In genomic region chr1:198583209-198583802, GRCh38 we compare ENCODE assay signal across 14 cellular contexts. TPM values are rescaled to one million over a fixed set of nuclear protein-coding genes. Genes with fewer than 3 reads are reported as not detected.
DNase-seq lines count a peak whose midpoint lies in the region; ATAC-seq, FAIRE-seq and TF ChIP-seq lines count a peak whose summit lies in the region.
"Not testable (repeated sequence)": the region's sequence is repeated elsewhere in the genome, so short reads cannot be mapped to it uniquely, and the experiment has no call there.
"Had no signal": no experiment of that assay in that cellular context is flagged by ENCODE, and none has a peak within 500 bp of the region (broad histone marks: within the 10 kb centered on the region; RNA-seq: fewer than 3 reads in every experiment).

No MANE protein-coding gene starts in this region.

- not testable (repeated sequence) for H3K4me3 ChIP-seq in IMR-90 (ENCODE audit: insufficient read depth, low read depth, low read length); Loucy (ENCODE audit: low read length, poor library complexity, severe bottlenecking); K562; H1 (ENCODE audit: extremely low read depth in 1 of 4, insufficient read depth in 2 of 4, low read depth in 3 of 4, low read length in 4 of 4); HepG2 (replicated peaks in 1 of 3; ENCODE audit: insufficient read depth in 1 of 3, low read depth in 2 of 3, low read length in 3 of 3); osteoblast (ENCODE audit: insufficient read depth, low read length)

- not testable (repeated sequence) for H4K20me1 ChIP-seq in IMR-90 (ENCODE audit: insufficient read depth, low read length); Loucy (ENCODE audit: insufficient read depth, low read length, poor library complexity, severe bottlenecking); K562 (replicated peaks; ENCODE audit: control insufficient read depth, insufficient read depth, low read length); H1 (replicated peaks in 1 of 2; ENCODE audit: control insufficient read depth in 1 of 2, insufficient read depth in 2 of 2, low read length in 2 of 2); HepG2 (ENCODE audit: insufficient read depth, low read length); osteoblast (ENCODE audit: insufficient read depth, low read length)

- not testable (repeated sequence) for H3K9me2 ChIP-seq in Loucy (replicated peaks; ENCODE audit: low read depth, low read length)

- H3K9ac ChIP-seq in IMR-90 (ENCODE audit: low read depth, low read length); Loucy (ENCODE audit: low read depth, low read length, poor library complexity, severe bottlenecking); K562 (ENCODE audit: insufficient read depth in 1 of 2, low read depth in 2 of 2, low read length in 2 of 2); H1 (replicated peaks in 1 of 4; ENCODE audit: extremely low read depth in 1 of 4, low read depth in 3 of 4, low read length in 3 of 4); HepG2 (ENCODE audit: insufficient read depth, low read depth, low read length): not testable (repeated sequence)

- H2BK15ac ChIP-seq in IMR-90 (ENCODE audit: low read depth, low read length); H1 (ENCODE audit: low read length): not testable (repeated sequence)

- not testable (repeated sequence) for H3K4me2 ChIP-seq in IMR-90 (ENCODE audit: low read depth, low read length); Loucy (ENCODE audit: low read depth, low read length, poor library complexity, severe bottlenecking); K562 (ENCODE audit: insufficient read depth, low read length); H1 (ENCODE audit: insufficient read depth in 1 of 2, low read depth in 2 of 2, low read length in 2 of 2); HepG2 (ENCODE audit: low read depth, low read length); osteoblast (ENCODE audit: insufficient read depth, low read length)

- not testable (repeated sequence) for TF ChIP-seq CTCF in IMR-90 (conservative IDR thresholded peaks at IDR 0.05; ENCODE audit: low read depth, low read length); Loucy (conservative IDR thresholded peaks at IDR 0.05; ENCODE audit: low read length); K562 (IDR thresholded peaks at IDR 0.05 in 2 of 3, conservative IDR thresholded peaks at IDR 0.05 in 1 of 3; ENCODE audit: insufficient read depth in 2 of 3, low read depth in 1 of 3, low read length in 3 of 3); H1 (IDR thresholded peaks at IDR 0.05; ENCODE audit: control extremely low read depth in 1 of 3, insufficient read depth in 1 of 3, low read depth in 1 of 3, low read length in 3 of 3); HepG2 (CRISPR knock-in tag; IDR thresholded peaks at IDR 0.05); osteoblast (IDR thresholded peaks at IDR 0.05; ENCODE audit: extremely low read depth, low read depth, low read length)

- dilution Hi-C loops in IMR-90 (cut with HindIII; ENCODE audit: low sequenced_read_pairs, unreplicated experiment), result not testable (repeated sequence)

- not testable (repeated sequence) for H3K56ac ChIP-seq in IMR-90 (ENCODE audit: extremely low read depth, insufficient read depth, low read length); H1 (replicated peaks; ENCODE audit: insufficient read length, low read depth, low read length)

- H3K36me3 ChIP-seq in IMR-90 (ENCODE audit: control insufficient read depth, insufficient read depth, low read length); Loucy (ENCODE audit: insufficient read depth, low read length); K562 (ENCODE audit: control insufficient read depth, insufficient read depth, low read length); H1 (ENCODE audit: control insufficient read depth in 2 of 4, insufficient read depth in 4 of 4, low read length in 3 of 4); HepG2 (replicated peaks in 1 of 2; ENCODE audit: control insufficient read depth in 1 of 2, insufficient read depth in 2 of 2, low read length in 2 of 2); osteoblast (ENCODE audit: insufficient read depth, low read length): not testable (repeated sequence)

- not testable (repeated sequence) for H4K5ac ChIP-seq in IMR-90 (ENCODE audit: low read depth, low read length); H1 (ENCODE audit: insufficient read length, low read depth, low read length)

- H2BK20ac ChIP-seq in IMR-90 (ENCODE audit: low read depth, low read length); H1 (ENCODE audit: low read length): not testable (repeated sequence)

- not testable (repeated sequence) for H4K91ac ChIP-seq in IMR-90 (ENCODE audit: insufficient read depth, low read depth, low read length); H1 (replicated peaks; ENCODE audit: insufficient read length, low read length)

- not testable (repeated sequence) for H3K9me1 ChIP-seq in IMR-90 (ENCODE audit: insufficient read depth, low read length); K562 (ENCODE audit: control insufficient read depth, insufficient read depth, low read length)

- H3K23me2 ChIP-seq in H1 (ENCODE audit: low read depth, low read length), result not testable (repeated sequence)

- not testable (repeated sequence) for H4K8ac ChIP-seq in IMR-90 (ENCODE audit: low read depth in 2 of 2, low read length in 2 of 2); H1 (ENCODE audit: extremely low read depth, insufficient read depth, low read length)

- H2BK120ac ChIP-seq in IMR-90 (ENCODE audit: low read depth, low read length); H1 (replicated peaks; ENCODE audit: low read depth, low read length): not testable (repeated sequence)

- TF ChIP-seq POLR2A in IMR-90 (IDR thresholded peaks at IDR 0.05; ENCODE audit: low read depth, low read length); K562 (conservative IDR thresholded peaks at IDR 0.05); H1 (IDR thresholded peaks at IDR 0.05; ENCODE audit: control extremely low read depth in 1 of 2, low read depth in 2 of 2, low read length in 2 of 2); HepG2 (IDR thresholded peaks at IDR 0.05; ENCODE audit: insufficient read depth in 1 of 2, low read depth in 2 of 2, low read length in 2 of 2): not testable (repeated sequence)

- BruUV-seq in IMR-90 (replicated peaks; lab: Mats Ljungman, UMichigan); K562 (replicated peaks; lab: Mats Ljungman, UMichigan); HepG2 (replicated peaks; lab: Mats Ljungman, UMichigan): not testable (repeated sequence)

- not testable (repeated sequence) for H3K79me1 ChIP-seq in IMR-90 (ENCODE audit: low read depth in 1 of 2, low read length in 2 of 2); H1 (ENCODE audit: low read depth, low read length)

- TF ChIP-seq RAD21 in IMR-90 (IDR thresholded peaks at IDR 0.05; ENCODE audit: low read length); K562 (CRISPR knock-in tag; conservative IDR thresholded peaks at IDR 0.05 in 1 of 2, IDR thresholded peaks at IDR 0.05 in 1 of 2); H1 (IDR thresholded peaks at IDR 0.05 in 1 of 2, conservative IDR thresholded peaks at IDR 0.05 in 1 of 2; ENCODE audit: low read depth in 2 of 2, low read length in 2 of 2); HepG2 (CRISPR knock-in tag; IDR thresholded peaks at IDR 0.05): not testable (repeated sequence)

- not testable (repeated sequence) for H3K14ac ChIP-seq in IMR-90 (replicated peaks; ENCODE audit: low read depth, low read length); H1 (ENCODE audit: insufficient read length)

- TF ChIP-seq EP300 in K562 (IDR thresholded peaks at IDR 0.05; ENCODE audit: low read length); H1 (IDR thresholded peaks at IDR 0.05; ENCODE audit: borderline replicate concordance in 1 of 2, low read depth in 2 of 2, low read length in 2 of 2); HepG2 (IDR thresholded peaks at IDR 0.05; ENCODE audit: low read depth in 2 of 2, low read length in 2 of 2); HepG2 (CRISPR knock-in tag; IDR thresholded peaks at IDR 0.05; ENCODE audit: borderline replicate concordance): not testable (repeated sequence)

- intact Hi-C loops in IMR-90 (cut with micrococcal nuclease), result loop anchor here (5.0 kb wide), 1 partner anchor 79 kb away; no protein-coding TSS in a partner anchor
- intact Hi-C loops in K562 (cut with micrococcal nuclease); HepG2 (cut with micrococcal nuclease; ENCODE audit: unreplicated experiment): not testable (repeated sequence)

- not testable (repeated sequence) for H3K27ac ChIP-seq in IMR-90 (ENCODE audit: insufficient read depth, low read length); K562 (ENCODE audit: extremely low read depth, low read depth, low read length); H1 (ENCODE audit: low read depth, low read length); HepG2 (ENCODE audit: extremely low read length, insufficient read depth, low read length); osteoblast (ENCODE audit: low read depth, low read length)

- H3K27me3 ChIP-seq in IMR-90 (ENCODE audit: control insufficient read depth, insufficient read depth, low read length); Loucy (ENCODE audit: insufficient read depth, low read length, poor library complexity, severe bottlenecking); K562 (ENCODE audit: control insufficient read depth in 2 of 2, insufficient read depth in 2 of 2, low read length in 2 of 2); H1 (replicated peaks in 1 of 4; ENCODE audit: control insufficient read depth in 3 of 4, extremely low read depth in 1 of 4, insufficient read depth in 3 of 4, low read length in 3 of 4); HepG2 (ENCODE audit: control insufficient read depth in 1 of 2, insufficient read depth in 2 of 2, low read length in 2 of 2); osteoblast (ENCODE audit: insufficient read depth, low read length): not testable (repeated sequence)

- not testable (repeated sequence) for FAIRE-seq in K562 (lab: Jason Lieb, UNC); H1 (lab: Jason Lieb, UNC); HepG2 (lab: Jason Lieb, UNC)

- DNase-seq in IMR-90; K562 (ENCODE audit: extremely low read depth in 1 of 4, low spot score in 3 of 4); H1 (ENCODE audit: low read depth in 1 of 2, low spot score in 2 of 2); HepG2 (ENCODE audit: low spot score): not testable (repeated sequence)
- DNase-seq in NCI-H524 treated with DMSO at 0.1 percent for 48 hours (lab: John Stamatoyannopoulos, UW), result peak; percentile 2
- DNase-seq in NCI-H82 treated with DMSO at 0.1 percent for 48 hours (lab: John Stamatoyannopoulos, UW; ENCODE audit: unreplicated experiment), result peak; percentile 33
- peak; percentile 10 for DNase-seq in osteoblast (ENCODE audit: insufficient read length, low spot score, missing footprints)

- not testable (repeated sequence) for H2BK12ac ChIP-seq in H1 (ENCODE audit: low read depth, low read length)

- POLR2A ChIA-PET in IMR-90 (lab: Charles Lee; ENCODE audit: unreplicated experiment); K562 (lab: Yijun Ruan, JAX); H1 (lab: Charles Lee; ENCODE audit: partially characterized antibody); HepG2 (lab: Yijun Ruan, JAX): not testable (repeated sequence)

- ATAC-seq in IMR-90 (ENCODE audit: low read depth); K562; HepG2: not testable (repeated sequence)

- no CpG with 5 or more reads among the region's 5 CpGs for WGBS in IMR-90 (ENCODE audit: extremely low coverage in 2 of 2, insufficient read length in 1 of 2), 2 experiments
- 51% methylated on average over 4 of the region's 5 CpGs for WGBS in K562 (ENCODE audit: insufficient coverage, low coverage, missing lambda C conversion rate)
- WGBS in H1 (ENCODE audit: extremely low coverage in 1 of 2, insufficient coverage in 1 of 2, insufficient read length in 1 of 2, insufficient replicate concordance in 2 of 2, low coverage in 1 of 2, low lambda C conversion rate in 2 of 2, missing lambda C conversion rate in 1 of 2), 2 experiments, result 93% methylated on average over 5 of the region's 5 CpGs; no CpG with 5 or more reads in 1 of the 2 experiments
- WGBS in HepG2 (ENCODE audit: low lambda C conversion rate), result 48% methylated on average over 5 of the region's 5 CpGs

- H3K79me2 ChIP-seq in Loucy (ENCODE audit: insufficient read depth, low read length); K562 (ENCODE audit: control insufficient read depth, insufficient read depth, low read length); H1 (ENCODE audit: control insufficient read depth in 1 of 2, insufficient read depth in 2 of 2, low read length in 2 of 2); HepG2 (ENCODE audit: insufficient read depth, low read length); osteoblast (ENCODE audit: insufficient read depth, low read length): not testable (repeated sequence)

- not testable (repeated sequence) for H3K18ac ChIP-seq in IMR-90 (ENCODE audit: low read depth, low read length); H1 (ENCODE audit: extremely low read depth, low read length)

- not testable (repeated sequence) for H2AK5ac ChIP-seq in IMR-90 (ENCODE audit: low read depth, low read length); H1 (ENCODE audit: low read depth, low read length)

- H3K4ac ChIP-seq in IMR-90 (ENCODE audit: low read depth, low read length); H1 (replicated peaks; ENCODE audit: insufficient read length, low read depth, low read length): not testable (repeated sequence)

- H3K9me3 ChIP-seq in IMR-90 (ENCODE audit: control insufficient read depth, insufficient read depth, low read length); Loucy (ENCODE audit: insufficient read depth, low read depth, low read length); K562 (replicated peaks; ENCODE audit: control insufficient read depth, insufficient read depth, low read depth, low read length); H1 (ENCODE audit: insufficient read depth in 2 of 2, low read depth in 1 of 2, low read length in 1 of 2); HepG2 (ENCODE audit: low read length); osteoblast (ENCODE audit: low read depth, low read length): not testable (repeated sequence)

- not testable (repeated sequence) for H2BK5ac ChIP-seq in IMR-90 (ENCODE audit: low read depth, low read length, poor library complexity, severe bottlenecking); H1 (ENCODE audit: low read depth, low read length)

- CTCF ChIA-PET in IMR-90 (lab: Yijun Ruan, JAX); K562 (lab: Yijun Ruan, JAX; ENCODE audit: low intra/inter-chr PET ratio); HepG2 (lab: Yijun Ruan, JAX; ENCODE audit: low intra/inter-chr PET ratio, low total read pairs): not testable (repeated sequence)
- CTCF ChIA-PET in H1 (lab: Charles Lee; ENCODE audit: partially characterized antibody), result interaction anchor here (1.0 to 1.7 kb wide), 2 partner anchors 200 to 1184 kb away, joined by 3 to 4 read pairs; no protein-coding TSS in a partner anchor

- H2AK9ac ChIP-seq in IMR-90 (replicated peaks; ENCODE audit: low read depth, low read length, poor library complexity), result not testable (repeated sequence)

- not testable (repeated sequence) for H2AFZ ChIP-seq in IMR-90 (replicated peaks; ENCODE audit: low read length, poor library complexity); K562 (ENCODE audit: low read depth, low read length); H1 (ENCODE audit: low read length); HepG2 (ENCODE audit: low read length); osteoblast (ENCODE audit: low read length)
- peak overlapping the region; percentile 43; the same call in 1 of the 2 replicates for H2AFZ ChIP-seq in Loucy (ENCODE audit: low read length)

- not testable (repeated sequence) for H3K23ac ChIP-seq in IMR-90 (ENCODE audit: low read depth, low read length); H1 (ENCODE audit: insufficient read length)

- in situ Hi-C loops in IMR-90 (cut with MboI; ENCODE audit: low sequenced_read_pairs); K562 (cut with MboI); HepG2 (cut with HindIII; ENCODE audit: extremely low pct_ligation_motif_present, low pct_unique_long_range_greater_than_20kb): not testable (repeated sequence)

- not testable (repeated sequence) for H3F3A ChIP-seq in Loucy (ENCODE audit: low read depth)

- H3K4me1 ChIP-seq in IMR-90 (ENCODE audit: control insufficient read depth, insufficient read depth, low read length); Loucy (ENCODE audit: insufficient read depth, low read length, poor library complexity, severe bottlenecking); K562 (replicated peaks in 1 of 2; ENCODE audit: control insufficient read depth in 2 of 2, insufficient read depth in 2 of 2, low read length in 2 of 2); H1 (replicated peaks in 1 of 4; ENCODE audit: control insufficient read depth in 3 of 4, insufficient read depth in 4 of 4, low read length in 3 of 4); HepG2 (ENCODE audit: insufficient read depth, low read length); osteoblast (ENCODE audit: insufficient read depth, low read length): not testable (repeated sequence)

RNA-seq across cellular contexts. Expression of gene ATP6V1G3, which starts 42.8 kb away (rescaled TPM):
- not detected in 2 replicates for total RNA-seq in IMR-90 (2012; rRNA removed)
- polyA plus RNA-seq in IMR-90 (2012; rRNA removed), result not detected in 2 replicates
- polyA plus RNA-seq in IMR-90 (2012; cell fraction: cytosol; rRNA removed), result not detected in 2 replicates
- not detected in 2 replicates for polyA plus RNA-seq in IMR-90 (2012; cell fraction: nucleus; rRNA removed; ENCODE audit: low replicate concordance)
- total RNA-seq in K562 (2011; cell fraction: chromatin; rRNA removed; ENCODE audit: low replicate concordance), result not detected in 2 replicates
- total RNA-seq in K562 (2011; cell fraction: nucleolus; rRNA removed), result not detected in 2 replicates
- not detected in 2 replicates for total RNA-seq in K562 (2011; cell fraction: nucleoplasm; rRNA removed)
- not detected in 2 replicates for total RNA-seq in K562 (2014; rRNA removed)
- not detected in 2 replicates for total RNA-seq in K562 (2014; rRNA removed; fragmentation: Illumina TruSeq; extraction: Trizol)
- not detected in 2 replicates for total RNA-seq in K562 (2015; rRNA removed; fragmentation: Illumina TruSeq; extraction: Trizol)
- total RNA-seq in K562 (2021), result not detected in 2 replicates
- polyA plus RNA-seq in K562 (2011; rRNA removed), result not detected in 2 replicates
- polyA plus RNA-seq in K562 (2011; cell fraction: cytosol; rRNA removed), result not detected in 2 replicates
- not detected in 2 replicates for polyA plus RNA-seq in K562 (2011; cell fraction: nucleus; rRNA removed)
- polyA plus RNA-seq in K562 (2012), result not detected in 2 replicates
- polyA plus RNA-seq in K562 (2014; fragmentation: Illumina TruSeq; extraction: Trizol), result not detected in 2 replicates
- polyA plus RNA-seq in K562 (2014; fragmentation: Nextera tagmentation; extraction: Ambion mirVana), result under 1 TPM in 1 of 2 experiments, not detected in 1; 0.32 TPM
- not detected in 2 replicates for polyA plus RNA-seq in K562 (2014; rRNA removed)
- not detected in 2 replicates for polyA minus RNA-seq in K562 (2011; rRNA and poly(A)+ RNA removed)
- not detected in 2 replicates for polyA minus RNA-seq in K562 (2011; cell fraction: cytosol; rRNA and poly(A)+ RNA removed)
- not detected in 2 replicates for polyA minus RNA-seq in K562 (2011; cell fraction: nucleus; rRNA and poly(A)+ RNA removed)
- total RNA-seq in H1 (2021; fragmentation: NEBNext Ultra II Directional; extraction: Animal tissue kit (Norgen Biotek cat#: 25700)), result not detected in 2 replicates
- polyA plus RNA-seq in H1 (2011; rRNA removed), result not detected in 2 replicates
- polyA plus RNA-seq in H1 (2011; cell fraction: cytosol; rRNA removed), result not detected
- polyA plus RNA-seq in H1 (2011; cell fraction: nucleus; rRNA removed), result not detected
- not detected in 4 replicates for polyA plus RNA-seq in H1 (2012, experiment 1 of 2)
- not detected for polyA plus RNA-seq in H1 (2012, experiment 2 of 2)
- not detected for polyA plus RNA-seq in H1 (2013, experiment 1 of 2)
- polyA plus RNA-seq in H1 (2013, experiment 2 of 2), result not detected
- polyA minus RNA-seq in H1 (2011; rRNA and poly(A)+ RNA removed), result not detected in 2 replicates
- not detected for polyA minus RNA-seq in H1 (2011; cell fraction: cytosol; rRNA and poly(A)+ RNA removed)
- not detected for polyA minus RNA-seq in H1 (2011; cell fraction: nucleus; rRNA and poly(A)+ RNA removed)
- total RNA-seq in HepG2 (2016; rRNA removed; fragmentation: Illumina TruSeq; extraction: Trizol), result not detected in 2 replicates
- total RNA-seq in HepG2 (2016; cell fraction: cytosol; rRNA removed; fragmentation: Illumina TruSeq; extraction: Trizol; ENCODE audit: low read depth), result not detected in 2 replicates
- total RNA-seq in HepG2 (2016; cell fraction: insoluble cytoplasmic fraction; rRNA removed; fragmentation: Illumina TruSeq; extraction: Trizol), result not detected in 2 replicates
- not detected in 2 replicates for total RNA-seq in HepG2 (2016; cell fraction: membrane; rRNA removed; fragmentation: Illumina TruSeq; extraction: Trizol)
- total RNA-seq in HepG2 (2016; cell fraction: nucleus; rRNA removed; fragmentation: Illumina TruSeq; extraction: Trizol), result not detected in 2 replicates
- not detected in 2 replicates for polyA plus RNA-seq in HepG2 (2011; rRNA removed)
- not detected in 2 replicates for polyA plus RNA-seq in HepG2 (2011; cell fraction: cytosol; rRNA removed)
- not detected in 2 replicates for polyA plus RNA-seq in HepG2 (2011; cell fraction: nucleus; rRNA removed)
- not detected in 2 replicates for polyA plus RNA-seq in HepG2 (2012)
- not detected in 2 replicates for polyA plus RNA-seq in HepG2 (2016; cell fraction: cytosol; fragmentation: Illumina TruSeq; extraction: Trizol; ENCODE audit: low read depth)
- not detected in 2 replicates for polyA plus RNA-seq in HepG2 (2016; cell fraction: insoluble cytoplasmic fraction; fragmentation: Illumina TruSeq; extraction: Trizol; ENCODE audit: low read depth)
- polyA plus RNA-seq in HepG2 (2016; cell fraction: membrane; fragmentation: Illumina TruSeq; extraction: Trizol; ENCODE audit: low read depth), result not detected in 2 replicates
- not detected in 2 replicates for polyA plus RNA-seq in HepG2 (2016; cell fraction: nucleus; fragmentation: Illumina TruSeq; extraction: Trizol; ENCODE audit: insufficient read depth, low read depth)
- not detected in 2 replicates for polyA minus RNA-seq in HepG2 (2011; rRNA and poly(A)+ RNA removed; ENCODE audit: low replicate concordance)
- not detected in 2 replicates for polyA minus RNA-seq in HepG2 (2011; cell fraction: cytosol; rRNA and poly(A)+ RNA removed)
- not detected in 2 replicates for polyA minus RNA-seq in HepG2 (2011; cell fraction: nucleus; rRNA and poly(A)+ RNA removed)
- 0.36 TPM in 1 of 2 replicates, not detected in the other for total RNA-seq in osteoblast
- total RNA-seq: CD4-positive, alpha-beta memory T cell; CD4-positive, CD25-positive, alpha-beta regulatory T cell; CD8-positive, alpha-beta memory T cell had no signal
- polyA plus RNA-seq: AG04450; CD14-positive monocyte; CD4-positive, alpha-beta memory T cell; CD8-positive, alpha-beta memory T cell had no signal

RNA-seq across cellular contexts. Expression of gene PTPRC, which starts 55.5 kb away (rescaled TPM):
- total RNA-seq in IMR-90 (2012; rRNA removed) (not detected in 2 replicates), K562 (2014; rRNA removed) (44.4 and 55.8 TPM in 2 replicates), K562 (2014; rRNA removed; fragmentation: Illumina TruSeq; extraction: Trizol) (107 and 112 TPM in 2 replicates), K562 (2015; rRNA removed; fragmentation: Illumina TruSeq; extraction: Trizol) (95.3 and 105 TPM in 2 replicates), K562 (2021) (62.9 and 67.6 TPM in 2 replicates), HepG2 (2016; rRNA removed; fragmentation: Illumina TruSeq; extraction: Trizol) (not detected in 2 replicates), osteoblast (under 0.01 and 1.1 TPM in 2 replicates)
- polyA plus RNA-seq in IMR-90 (2012; rRNA removed) (not detected in 2 replicates), K562 (2011; rRNA removed) (7.1 and 21.8 TPM in 2 replicates), K562 (2014; fragmentation: Illumina TruSeq; extraction: Trizol) (73.5 and 86.1 TPM in 2 replicates), K562 (2014; fragmentation: Nextera tagmentation; extraction: Ambion mirVana) (10 to 100 TPM; 38.8 to 65.1 TPM), K562 (2014; rRNA removed) (49.1 and 51.1 TPM in 2 replicates), H1 (2011; rRNA removed) (0.05 TPM in 1 of 2 replicates, not detected in the other), HepG2 (2011; rRNA removed) (not detected in 2 replicates)
- not detected in 2 replicates for polyA plus RNA-seq in IMR-90 (2012; cell fraction: cytosol; rRNA removed)
- polyA plus RNA-seq in IMR-90 (2012; cell fraction: nucleus; rRNA removed; ENCODE audit: low replicate concordance), result 0.06 TPM in 1 of 2 replicates, not detected in the other
- total RNA-seq in K562 (2011; cell fraction: chromatin; rRNA removed; ENCODE audit: low replicate concordance), result 30.9 and 123 TPM in 2 replicates
- total RNA-seq in K562 (2011; cell fraction: nucleolus; rRNA removed), result 20.2 and 42.1 TPM in 2 replicates
- total RNA-seq in K562 (2011; cell fraction: nucleoplasm; rRNA removed), result 71.2 and 74.3 TPM in 2 replicates
- polyA plus RNA-seq in K562 (2011; cell fraction: cytosol; rRNA removed), result 3.1 and 12.6 TPM in 2 replicates
- 4.3 and 14.6 TPM in 2 replicates for polyA plus RNA-seq in K562 (2011; cell fraction: nucleus; rRNA removed)
- polyA plus RNA-seq in K562 (2012), result 41.4 and 61.2 TPM in 2 replicates
- polyA minus RNA-seq in K562 (2011; rRNA and poly(A)+ RNA removed), result 12.3 and 47.6 TPM in 2 replicates
- polyA minus RNA-seq in K562 (2011; cell fraction: cytosol; rRNA and poly(A)+ RNA removed), result 5.2 and 12.3 TPM in 2 replicates
- polyA minus RNA-seq in K562 (2011; cell fraction: nucleus; rRNA and poly(A)+ RNA removed), result 7.1 and 45.3 TPM in 2 replicates
- total RNA-seq in H1 (2021; fragmentation: NEBNext Ultra II Directional; extraction: Animal tissue kit (Norgen Biotek cat#: 25700)), result not detected in 2 replicates
- 0.09 TPM for polyA plus RNA-seq in H1 (2011; cell fraction: cytosol; rRNA removed)
- not detected for polyA plus RNA-seq in H1 (2011; cell fraction: nucleus; rRNA removed)
- 0.10 TPM in 1 of 4 replicates, not detected in the others for polyA plus RNA-seq in H1 (2012, experiment 1 of 2)
- polyA plus RNA-seq in H1 (2012, experiment 2 of 2), result not detected
- 0.08 TPM for polyA plus RNA-seq in H1 (2013, experiment 1 of 2)
- 0.09 TPM for polyA plus RNA-seq in H1 (2013, experiment 2 of 2)
- polyA minus RNA-seq in H1 (2011; rRNA and poly(A)+ RNA removed), result not detected in 2 replicates
- polyA minus RNA-seq in H1 (2011; cell fraction: cytosol; rRNA and poly(A)+ RNA removed), result not detected
- polyA minus RNA-seq in H1 (2011; cell fraction: nucleus; rRNA and poly(A)+ RNA removed), result not detected
- total RNA-seq in HepG2 (2016; cell fraction: cytosol; rRNA removed; fragmentation: Illumina TruSeq; extraction: Trizol; ENCODE audit: low read depth), result not detected in 2 replicates
- not detected in 2 replicates for total RNA-seq in HepG2 (2016; cell fraction: insoluble cytoplasmic fraction; rRNA removed; fragmentation: Illumina TruSeq; extraction: Trizol)
- not detected in 2 replicates for total RNA-seq in HepG2 (2016; cell fraction: membrane; rRNA removed; fragmentation: Illumina TruSeq; extraction: Trizol)
- not detected in 2 replicates for total RNA-seq in HepG2 (2016; cell fraction: nucleus; rRNA removed; fragmentation: Illumina TruSeq; extraction: Trizol)
- polyA plus RNA-seq in HepG2 (2011; cell fraction: cytosol; rRNA removed), result 0.01 TPM in 1 of 2 replicates, not detected in the other
- polyA plus RNA-seq in HepG2 (2011; cell fraction: nucleus; rRNA removed), result 0.07 TPM in 1 of 2 replicates, not detected in the other
- not detected in 2 replicates for polyA plus RNA-seq in HepG2 (2012)
- polyA plus RNA-seq in HepG2 (2016; cell fraction: cytosol; fragmentation: Illumina TruSeq; extraction: Trizol; ENCODE audit: low read depth), result not detected in 2 replicates
- not detected in 2 replicates for polyA plus RNA-seq in HepG2 (2016; cell fraction: insoluble cytoplasmic fraction; fragmentation: Illumina TruSeq; extraction: Trizol; ENCODE audit: low read depth)
- not detected in 2 replicates for polyA plus RNA-seq in HepG2 (2016; cell fraction: membrane; fragmentation: Illumina TruSeq; extraction: Trizol; ENCODE audit: low read depth)
- polyA plus RNA-seq in HepG2 (2016; cell fraction: nucleus; fragmentation: Illumina TruSeq; extraction: Trizol; ENCODE audit: insufficient read depth, low read depth), result not detected in 2 replicates
- polyA minus RNA-seq in HepG2 (2011; rRNA and poly(A)+ RNA removed; ENCODE audit: low replicate concordance), result 0.21 TPM in 1 of 2 replicates, not detected in the other
- polyA minus RNA-seq in HepG2 (2011; cell fraction: cytosol; rRNA and poly(A)+ RNA removed), result not detected in 2 replicates
- polyA minus RNA-seq in HepG2 (2011; cell fraction: nucleus; rRNA and poly(A)+ RNA removed), result not detected in 2 replicates
- total RNA-seq: A673 had no signal

Comparison
In these comparisons a context has a peak if more than half of its experiments do, and no peak if none do; other contexts are left out.
1. RNA of gene PTPRC, which starts 55.5 kb away (total RNA-seq): 20.2 to 123 TPM in K562; under 0.01 to 1.1 TPM in osteoblast, not detected in H1, not detected in IMR-90 and not detected in HepG2; every median in the first group is over 10 times any median in the second.